19 cellular contexts compared by ENCODE assay signal in the genomic region with DNA sequence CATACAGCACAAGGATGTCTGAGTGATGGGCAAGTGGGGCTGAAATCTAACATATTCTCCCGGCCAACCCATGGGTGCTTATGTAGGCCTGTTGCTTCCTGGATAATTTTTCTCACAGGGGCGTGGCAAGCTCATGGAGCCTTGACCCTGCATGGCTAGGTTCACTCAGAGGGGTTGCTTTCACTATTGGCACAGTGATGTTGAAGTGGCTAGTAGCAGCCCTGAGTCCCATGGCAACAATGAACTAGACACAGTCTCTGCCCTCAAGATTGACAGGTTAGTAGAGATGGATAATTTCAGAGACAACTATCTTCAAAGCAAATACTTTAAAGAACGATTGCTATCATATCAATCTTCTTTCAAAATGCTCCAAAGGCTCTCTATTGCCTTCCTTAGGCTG. TPM values are rescaled to one million over a fixed set of nuclear protein-coding genes. Genes with fewer than 3 reads are reported as not detected.
DNase-seq lines count a peak whose midpoint lies in the region; ATAC-seq, FAIRE-seq and TF ChIP-seq lines count a peak whose summit lies in the region.
"Had no signal": no experiment of that assay in that cellular context is flagged by ENCODE, and none has a peak within 500 bp of the region (broad histone marks: within the 10 kb centered on the region; RNA-seq: fewer than 3 reads in every experiment).

No MANE protein-coding gene starts in this region.

- no peaks in the 10 kb centered on the region for H3K4me1 Mint-ChIP-seq in activated CD4-positive, alpha-beta T cell treated with anti-CD3 and anti-CD28 coated beads for 36 hours
- H3K4me1 Mint-ChIP-seq: CD8-positive, alpha-beta memory T cell had no signal

- intact Hi-C loops in left colon (cut with DNase I, micrococcal nuclease): no loop called here
- intact Hi-C loops in activated CD4-positive, alpha-beta T cell treated with anti-CD3 and anti-CD28 coated beads for 36 hours (cut with DNase I, micrococcal nuclease): no loop called here

- POLR2A ChIA-PET in activated CD4-positive, alpha-beta T cell treated with anti-CD3 and anti-CD28 coated beads for 36 hours (lab: Charles Lee): no interaction called here

- ATAC-seq in GM18907 (IDR thresholded peaks at IDR 0.05; ENCODE audit: unreplicated experiment) (peak; percentile 46), HG03342 (IDR thresholded peaks at IDR 0.05; ENCODE audit: unreplicated experiment) (peak; percentile 80), left colon (peak; percentile 73)
- ATAC-seq in activated CD4-positive, CD25-positive, alpha-beta regulatory T cell treated with anti-CD3 and anti-CD28 coated beads, Interleukin-2, amount 50 U/mL, for 24 hours: no peak
- no peak for ATAC-seq in activated CD4-positive, alpha-beta T cell treated with anti-CD3 and anti-CD28 coated beads for 36 hours
- ATAC-seq: Panc1 had no signal

- FAIRE-seq in GM12892 (lab: Jason Lieb, UNC): peak; percentile 17

- peaks cover 6% of the 10 kb centered on the region for H3K27me3 Mint-ChIP-seq in activated CD4-positive, alpha-beta T cell treated with anti-CD3 and anti-CD28 coated beads for 36 hours

- CTCF ChIA-PET in activated CD4-positive, alpha-beta T cell treated with anti-CD3 and anti-CD28 coated beads for 36 hours (lab: Charles Lee): no interaction called here

- DNase-seq in GM12892 (ENCODE audit: insufficient read length) (no peak), left colon (no peak), T-helper 1 cell (no peak), NCI-H446 (lab: John Stamatoyannopoulos, UW) (no peak)
- DNase-seq in activated CD4-positive, alpha-beta T cell treated with anti-CD3 and anti-CD28 coated beads for 36 hours: no peak
- DNase-seq: CD8-positive, alpha-beta memory T cell; DMS79 treated with DMSO at 0.1 percent for 48 hours; H7; KBM-7; NCI-H1105 treated with DMSO at 0.1 percent for 48 hours; NCI-H1694; NCI-H2081 treated with DMSO at 0.1 percent for 48 hours; NCI-H510A treated with DMSO at 0.1 percent for 48 hours; T-helper 2 cell had no signal

- TF ChIP-seq POLR2A in GM12892 (IDR thresholded peaks at IDR 0.05; ENCODE audit: low read depth, low read length): no peak

- no peak overlapping the region for H3K27ac Mint-ChIP-seq in activated CD4-positive, alpha-beta T cell treated with anti-CD3 and anti-CD28 coated beads for 36 hours
- H3K27ac Mint-ChIP-seq: CD8-positive, alpha-beta memory T cell had no signal

- no peaks in the 10 kb centered on the region for H3K36me3 Mint-ChIP-seq in activated CD4-positive, alpha-beta T cell treated with anti-CD3 and anti-CD28 coated beads for 36 hours (ENCODE audit: low read depth)
- H3K36me3 Mint-ChIP-seq: CD8-positive, alpha-beta memory T cell had no signal

- H3K4me3 Mint-ChIP-seq in activated CD4-positive, alpha-beta T cell treated with anti-CD3 and anti-CD28 coated beads for 36 hours: no peak overlapping the region
- H3K4me3 Mint-ChIP-seq: CD8-positive, alpha-beta memory T cell had no signal

- H3K9me3 Mint-ChIP-seq in activated CD4-positive, alpha-beta T cell treated with anti-CD3 and anti-CD28 coated beads for 36 hours (ENCODE audit: low read depth): no peaks in the 10 kb centered on the region
- H3K9me3 Mint-ChIP-seq: CD8-positive, alpha-beta memory T cell had no signal

RNA-seq across cellular contexts. Expression of gene MAB21L3, which starts 6.5 kb away (rescaled TPM):
- 0.25 TPM for polyA plus RNA-seq in GM12892 (2012; ENCODE audit: missing spikeins)
- 1 to 10 TPM; 4.7 to 5.7 TPM for total RNA-seq in left colon
- total RNA-seq in activated CD4-positive, alpha-beta T cell treated with anti-CD3 and anti-CD28 coated beads for 36 hours: not detected
- total RNA-seq: CD8-positive, alpha-beta memory T cell; SJSA1 had no signal
- polyA plus RNA-seq: CD8-positive, alpha-beta memory T cell had no signal

Comparison
In these comparisons a context has a peak if more than half of its experiments do, and no peak if none do; other contexts are left out.
1. ATAC-seq: peak in GM18907 (single experiment), HG03342 (single experiment) and left colon (single experiment); none in activated CD4-positive, CD25-positive, alpha-beta regulatory T cell treated with anti-CD3 and anti-CD28 coated beads, Interleukin-2, amount 50 U/mL, for 24 hours (0 of 2) and activated CD4-positive, alpha-beta T cell treated with anti-CD3 and anti-CD28 coated beads for 36 hours (single experiment).
2. RNA of gene MAB21L3, which starts 6.5 kb away (total RNA-seq): 4.7 to 5.7 TPM in left colon; not detected in activated CD4-positive, alpha-beta T cell treated with anti-CD3 and anti-CD28 coated beads for 36 hours; every median in the first group is over 4 times any median in the second.